In genomic region chr20:2468581-2469407, GRCh38 we compare ENCODE assay signal across 9 cellular contexts. TPM values are rescaled to one million over a fixed set of nuclear protein-coding genes. Genes with fewer than 3 reads are reported as not detected.
DNase-seq lines count a peak whose midpoint lies in the region; ATAC-seq and TF ChIP-seq lines count a peak whose summit lies in the region.
"Had no signal": no experiment of that assay in that cellular context is flagged by ENCODE, and none has a peak within 500 bp of the region (broad histone marks: within the 10 kb centered on the region; RNA-seq: fewer than 3 reads in every experiment).

No MANE protein-coding gene starts in this region.

- H3K36me3 Mint-ChIP-seq in activated CD4-positive, alpha-beta T cell treated with anti-CD3 and anti-CD28 coated beads, Interleukin-2, amount 10 ng/mL, durations not matched to agents 24 days and 14 days (ENCODE audit: low read depth) = peaks cover 77% of the 10 kb centered on the region

- H3K27ac ChIP-seq in smooth muscle cell (ENCODE audit: low read depth) = peak overlapping the region; percentile 85

- intact Hi-C loops in activated CD4-positive, alpha-beta T cell treated with anti-CD3 and anti-CD28 coated beads, Interleukin-2, amount 10 ng/mL, durations not matched to agents 24 days and 14 days (cut with micrococcal nuclease) = no loop called here

- peak overlapping the region; percentile 62 for H3K27ac Mint-ChIP-seq in activated CD4-positive, alpha-beta T cell treated with anti-CD3 and anti-CD28 coated beads, Interleukin-2, amount 10 ng/mL, durations not matched to agents 24 days and 14 days

- peaks cover 52% of the 10 kb centered on the region for H3K4me1 Mint-ChIP-seq in activated CD4-positive, alpha-beta T cell treated with anti-CD3 and anti-CD28 coated beads, Interleukin-2, amount 10 ng/mL, durations not matched to agents 24 days and 14 days

- peak overlapping the region; percentile 100 for H3K4me3 Mint-ChIP-seq in activated CD4-positive, alpha-beta T cell treated with anti-CD3 and anti-CD28 coated beads, Interleukin-2, amount 10 ng/mL, durations not matched to agents 24 days and 14 days

- peaks cover 47% of the 10 kb centered on the region for H3K79me2 ChIP-seq in smooth muscle cell (ENCODE audit: low read depth)

- H3K4me2 ChIP-seq in smooth muscle cell = peak overlapping the region; percentile 100

- H3K27me3 Mint-ChIP-seq in activated CD4-positive, alpha-beta T cell treated with anti-CD3 and anti-CD28 coated beads, Interleukin-2, amount 10 ng/mL, durations not matched to agents 24 days and 14 days = no peaks in the 10 kb centered on the region

- peaks cover 16% of the 10 kb centered on the region for H3F3A ChIP-seq in smooth muscle cell (ENCODE audit: low read depth)

- H2AFZ ChIP-seq in smooth muscle cell (ENCODE audit: low read depth) = no peak overlapping the region

- no peak for ATAC-seq in GM21619 (IDR thresholded peaks at IDR 0.05; ENCODE audit: unreplicated experiment)
- ATAC-seq in HG03565 (IDR thresholded peaks at IDR 0.05; ENCODE audit: unreplicated experiment) = no peak

- H3K27me3 ChIP-seq in smooth muscle cell (ENCODE audit: low read depth) = no peaks in the 10 kb centered on the region

- H3K4me1 ChIP-seq in smooth muscle cell (ENCODE audit: low read depth) = peaks cover 14% of the 10 kb centered on the region

- TF ChIP-seq CTCF in WI38 (IDR thresholded peaks at IDR 0.05; ENCODE audit: low read depth, low read length) = no peak
- TF ChIP-seq CTCF in foreskin fibroblast (IDR thresholded peaks at IDR 0.05; ENCODE audit: low read depth, low read length) = no peak
- TF ChIP-seq CTCF in smooth muscle cell (IDR thresholded peaks at IDR 0.05; ENCODE audit: borderline replicate concordance, insufficient read depth, poor library complexity, severe bottlenecking) = no peak

- DNase-seq in activated CD4-positive, alpha-beta T cell treated with anti-CD3 and anti-CD28 coated beads, Interleukin-2, amount 10 ng/mL, durations not matched to agents 24 days and 14 days = no peak
- no peak for DNase-seq in activated CD4-positive, alpha-beta T cell treated with anti-CD3 and anti-CD28 coated beads, Interleukin-2, amount 50 U/mL, for 48 hours
- DNase-seq in foreskin fibroblast = peak in 1 of 2 donors; percentile 16
- DNase-seq in smooth muscle cell (lab: John Stamatoyannopoulos, UW; ENCODE audit: unreplicated experiment) = no peak
- no peak for DNase-seq in cerebellar nuclear complex (lab: John Stamatoyannopoulos, UW)
- DNase-seq: T-helper 9 cell had no signal

- peaks cover 6% of the 10 kb centered on the region for H3K9me3 Mint-ChIP-seq in activated CD4-positive, alpha-beta T cell treated with anti-CD3 and anti-CD28 coated beads, Interleukin-2, amount 10 ng/mL, durations not matched to agents 24 days and 14 days

- H3K9ac ChIP-seq in smooth muscle cell (ENCODE audit: low read depth) = peak overlapping the region; percentile 18

- H3K4me3 ChIP-seq in WI38 (ENCODE audit: low read depth, low read length) = peak overlapping the region; percentile 77
- peak overlapping the region; percentile 84 to 87 for H3K4me3 ChIP-seq in foreskin fibroblast (ENCODE audit: low read depth in 1 of 2, low read length in 2 of 2)
- peak overlapping the region; percentile 83 for H3K4me3 ChIP-seq in smooth muscle cell

- H3K36me3 ChIP-seq in smooth muscle cell (ENCODE audit: low read depth) = peaks cover 18% of the 10 kb centered on the region

- 83% methylated on average over 11 of the region's 11 CpGs for WGBS in smooth muscle cell (ENCODE audit: low lambda C conversion rate)

- no peaks in the 10 kb centered on the region for H3K9me3 ChIP-seq in smooth muscle cell (replicated peaks; ENCODE audit: low read depth)

- peaks cover 64% of the 10 kb centered on the region for H4K20me1 ChIP-seq in smooth muscle cell (ENCODE audit: low read depth)

RNA-seq across cellular contexts. Expression of gene SNRPB, which starts 1.8 kb away (rescaled TPM):
- 567 and 568 TPM in 2 replicates for total RNA-seq in activated CD4-positive, alpha-beta T cell treated with anti-CD3 and anti-CD28 coated beads, Interleukin-2, amount 10 ng/mL, durations not matched to agents 24 days and 14 days
- 245 and 250 TPM in 2 replicates for total RNA-seq in smooth muscle cell
- 281 and 296 TPM in 2 replicates for polyA plus RNA-seq in smooth muscle cell

RNA-seq across cellular contexts. Expression of gene ZNF343, which starts 39.9 kb away (rescaled TPM):
- 18.9 and 21.4 TPM in 2 replicates for total RNA-seq in activated CD4-positive, alpha-beta T cell treated with anti-CD3 and anti-CD28 coated beads, Interleukin-2, amount 10 ng/mL, durations not matched to agents 24 days and 14 days
- 2.3 and 5.0 TPM in 2 replicates for total RNA-seq in smooth muscle cell
- polyA plus RNA-seq in smooth muscle cell = 4.3 and 5.0 TPM in 2 replicates
